In the genomic region with DNA sequence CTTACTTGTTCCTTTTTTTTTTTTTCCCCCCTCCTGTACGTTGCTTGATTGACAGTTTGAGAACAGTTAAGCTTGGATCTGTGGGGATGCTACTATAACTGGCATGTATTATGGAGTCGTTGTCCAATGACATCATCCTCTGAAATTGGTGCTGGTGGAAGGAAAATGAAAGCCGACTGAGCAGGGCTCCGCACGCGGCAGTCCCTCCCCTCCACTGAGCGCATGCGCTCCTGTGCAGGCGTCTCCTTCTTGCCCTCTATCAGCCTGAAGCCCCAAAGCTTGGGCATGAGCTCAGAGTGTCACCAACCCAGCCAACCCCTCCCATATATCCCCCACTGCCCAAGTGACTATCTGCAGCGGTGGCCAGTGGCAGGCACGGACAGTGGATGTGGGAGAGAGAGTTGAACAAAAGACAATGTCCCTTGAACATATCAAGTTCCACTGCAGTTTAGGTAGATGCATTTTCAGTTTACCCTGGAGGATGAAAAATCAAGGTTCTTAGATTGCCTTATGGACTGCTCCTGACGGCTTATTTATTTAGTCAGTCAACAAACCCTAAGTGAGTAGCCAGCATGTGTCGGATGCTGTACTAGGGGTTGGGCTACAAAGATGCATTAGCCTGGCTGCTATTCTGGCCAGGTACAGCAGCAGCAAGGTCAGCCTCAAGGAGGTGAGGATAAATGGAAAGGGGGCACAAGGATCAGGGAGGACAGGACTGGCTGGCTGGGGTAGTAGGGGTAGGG, we compare ENCODE assay signal across 11 cellular contexts. TPM values are rescaled to one million over a fixed set of nuclear protein-coding genes. Genes with fewer than 3 reads are reported as not detected.
DNase-seq lines count a peak whose midpoint lies in the region; ATAC-seq lines count a peak whose summit lies in the region.
"Had no signal": no experiment of that assay in that cellular context is flagged by ENCODE, and none has a peak within 500 bp of the region (broad histone marks: within the 10 kb centered on the region; RNA-seq: fewer than 3 reads in every experiment).

No MANE protein-coding gene starts in this region.

- H3K36me3 Mint-ChIP-seq in CD4-positive, CD25-positive, alpha-beta regulatory T cell = peaks cover 34% of the 10 kb centered on the region
- no peaks in the 10 kb centered on the region for H3K36me3 Mint-ChIP-seq in activated T-cell treated with anti-CD3 and anti-CD28 coated beads, Interleukin-2, amount 50 U/mL, for 72 hours (ENCODE audit: insufficient read depth in 2 of 2)

- no peak overlapping the region for H3K4me3 Mint-ChIP-seq in CD4-positive, CD25-positive, alpha-beta regulatory T cell
- no peak overlapping the region for H3K4me3 Mint-ChIP-seq in activated T-cell treated with anti-CD3 and anti-CD28 coated beads, Interleukin-2, amount 50 U/mL, for 72 hours
- H3K4me3 Mint-ChIP-seq: activated naive CD8-positive, alpha-beta T cell treated with anti-CD3 and anti-CD28 coated beads, Interleukin-2, amount 10 ng/mL, durations not matched to agents 7 days and 5 days had no signal

- no peaks in the 10 kb centered on the region for H3K36me3 ChIP-seq in CD4-positive, CD25-positive, alpha-beta regulatory T cell (ENCODE audit: control insufficient read depth, insufficient read depth, low read length)
- H3K36me3 ChIP-seq in rectal smooth muscle tissue (ENCODE audit: control insufficient read depth, insufficient read depth, low read length) = peaks cover 2% of the 10 kb centered on the region

- H3K27ac Mint-ChIP-seq in CD4-positive, CD25-positive, alpha-beta regulatory T cell = peak overlapping the region in 2 of 3 donors; percentile 64 to 74
- no peak overlapping the region for H3K27ac Mint-ChIP-seq in activated T-cell treated with anti-CD3 and anti-CD28 coated beads, Interleukin-2, amount 50 U/mL, for 72 hours
- H3K27ac Mint-ChIP-seq: activated naive CD8-positive, alpha-beta T cell treated with anti-CD3 and anti-CD28 coated beads, Interleukin-2, amount 10 ng/mL, durations not matched to agents 7 days and 5 days had no signal

- H3K27me3 ChIP-seq in CD4-positive, CD25-positive, alpha-beta regulatory T cell (ENCODE audit: control insufficient read depth, insufficient read depth, low read length) = no peaks in the 10 kb centered on the region
- H3K27me3 ChIP-seq in layer of hippocampus (ENCODE audit: control insufficient read depth, insufficient read depth, low read length) (no peaks in the 10 kb centered on the region), rectal smooth muscle tissue (ENCODE audit: control insufficient read depth, insufficient read depth, low read length) (no peaks in the 10 kb centered on the region)

- no peak overlapping the region for H3K27ac ChIP-seq in CD4-positive, CD25-positive, alpha-beta regulatory T cell (ENCODE audit: insufficient read depth, low read length, poor library complexity, severe bottlenecking)
- H3K27ac ChIP-seq in layer of hippocampus (ENCODE audit: low read depth, low read length) = peak overlapping the region; percentile 92
- peak overlapping the region; percentile 71 for H3K27ac ChIP-seq in rectal smooth muscle tissue (ENCODE audit: low read depth, low read length)

- no peak overlapping the region for H3K4me3 ChIP-seq in CD4-positive, CD25-positive, alpha-beta regulatory T cell (ENCODE audit: low read depth, low read length)
- H3K4me3 ChIP-seq in rectal smooth muscle tissue (ENCODE audit: low read length) = no peak overlapping the region

- H3K9me3 ChIP-seq in CD4-positive, CD25-positive, alpha-beta regulatory T cell (ENCODE audit: control insufficient read depth in 2 of 2, low read length in 2 of 2) = no peaks in the 10 kb centered on the region

- no peak for DNase-seq in CD4-positive, CD25-positive, alpha-beta regulatory T cell
- DNase-seq in dermis blood vessel endothelial cell (peak; percentile 88), NCI-H524 treated with DMSO at 0.1 percent for 48 hours (lab: John Stamatoyannopoulos, UW) (no peak), NCI-H1694 (lab: John Stamatoyannopoulos, UW) (no peak)
- no peak for DNase-seq in activated T-cell treated with anti-CD3 and anti-CD28 coated beads, Interleukin-2, amount 50 U/mL, for 72 hours
- DNase-seq: activated naive CD8-positive, alpha-beta T cell treated with anti-CD3 and anti-CD28 coated beads, Interleukin-2, amount 10 ng/mL, durations not matched to agents 7 days and 5 days; DND-41; T-helper 9 cell had no signal

- peaks cover 34 to 68% (median 41%) of the 10 kb centered on the region in 4 donors for H3K4me1 Mint-ChIP-seq in CD4-positive, CD25-positive, alpha-beta regulatory T cell
- peaks cover 23% of the 10 kb centered on the region for H3K4me1 Mint-ChIP-seq in activated T-cell treated with anti-CD3 and anti-CD28 coated beads, Interleukin-2, amount 50 U/mL, for 72 hours (ENCODE audit: low read depth)

- no peaks in the 10 kb centered on the region for H3K9me3 Mint-ChIP-seq in CD4-positive, CD25-positive, alpha-beta regulatory T cell
- no peaks in the 10 kb centered on the region for H3K9me3 Mint-ChIP-seq in activated T-cell treated with anti-CD3 and anti-CD28 coated beads, Interleukin-2, amount 50 U/mL, for 72 hours
- H3K9me3 Mint-ChIP-seq: activated naive CD8-positive, alpha-beta T cell treated with anti-CD3 and anti-CD28 coated beads, Interleukin-2, amount 10 ng/mL, durations not matched to agents 7 days and 5 days had no signal

- no peak overlapping the region for H3K9ac ChIP-seq in rectal smooth muscle tissue (ENCODE audit: low read length)

- ATAC-seq in CD4-positive, CD25-positive, alpha-beta regulatory T cell (ENCODE audit: low read depth in 2 of 2) = no peak
- no peak for ATAC-seq in activated T-cell treated with anti-CD3 and anti-CD28 coated beads, Interleukin-2, amount 50 U/mL, for 72 hours (replicated peaks in 1 of 2)
- no peak for ATAC-seq in GM18867 (IDR thresholded peaks at IDR 0.05; ENCODE audit: unreplicated experiment)

- no peaks in the 10 kb centered on the region for H3K27me3 Mint-ChIP-seq in CD4-positive, CD25-positive, alpha-beta regulatory T cell
- H3K27me3 Mint-ChIP-seq in activated T-cell treated with anti-CD3 and anti-CD28 coated beads, Interleukin-2, amount 50 U/mL, for 72 hours (ENCODE audit: low read depth) = no peaks in the 10 kb centered on the region
- H3K27me3 Mint-ChIP-seq: activated naive CD8-positive, alpha-beta T cell treated with anti-CD3 and anti-CD28 coated beads, Interleukin-2, amount 10 ng/mL, durations not matched to agents 7 days and 5 days had no signal

- H3K4me1 ChIP-seq in CD4-positive, CD25-positive, alpha-beta regulatory T cell (ENCODE audit: control insufficient read depth, insufficient read depth, low read length, poor library complexity, severe bottlenecking) = peaks cover 8% of the 10 kb centered on the region
- H3K4me1 ChIP-seq in rectal smooth muscle tissue (ENCODE audit: control insufficient read depth, insufficient read depth, low read length) = peaks cover 56% of the 10 kb centered on the region

RNA-seq across cellular contexts. Expression of a gene that starts 20.8 kb away (rescaled TPM):
- 37.2 TPM for total RNA-seq in CD4-positive, CD25-positive, alpha-beta regulatory T cell
- polyA plus RNA-seq in CD4-positive, CD25-positive, alpha-beta regulatory T cell = 10 to 100 TPM; 15.6 to 18.5 (median 16.7) TPM
- 78.3 and 90.6 TPM in 2 replicates for total RNA-seq in dermis blood vessel endothelial cell
- 10 to 100 TPM; 14.9 to 26.9 TPM for total RNA-seq in activated T-cell treated with anti-CD3 and anti-CD28 coated beads, Interleukin-2, amount 50 U/mL, for 72 hours
